ENCODE assay signal across 14 cellular contexts in the genomic region with DNA sequence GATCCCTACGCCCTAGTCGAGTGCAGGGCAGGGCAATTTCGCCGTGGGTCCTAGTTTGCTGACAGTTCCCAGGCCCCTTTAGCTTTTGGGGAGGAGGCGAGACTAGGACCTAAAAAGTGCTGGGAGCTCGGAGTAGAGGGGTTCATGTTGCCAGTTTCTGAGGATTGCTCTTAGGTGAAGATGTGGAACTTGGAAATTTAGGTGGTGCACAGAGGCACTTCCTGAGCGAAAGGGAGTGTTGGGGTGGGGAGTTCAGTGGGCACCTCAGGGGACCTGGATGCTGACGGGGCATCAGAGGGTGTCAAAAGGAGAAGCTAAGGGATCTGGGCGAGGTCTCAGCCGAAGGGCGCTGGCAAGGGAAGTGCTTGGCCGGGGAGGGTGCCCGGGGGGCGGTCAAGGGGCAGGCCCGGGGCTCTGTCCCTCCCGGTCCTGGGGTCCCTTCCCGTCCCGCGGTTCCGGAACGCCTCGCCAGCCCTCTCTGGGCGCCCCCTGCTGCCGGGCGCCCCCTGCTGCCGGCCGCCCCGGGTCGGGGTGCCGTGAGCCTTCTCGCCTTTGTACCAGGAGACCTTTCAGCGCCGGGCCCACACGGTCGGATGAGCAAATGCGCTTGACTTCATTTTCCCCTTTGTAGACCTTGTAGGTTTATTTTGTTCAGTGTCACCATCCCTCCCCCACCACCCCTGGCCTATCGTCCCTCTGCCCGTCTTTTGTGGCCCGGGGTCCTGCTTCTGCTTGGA. TPM values are rescaled to one million over a fixed set of nuclear protein-coding genes. Genes with fewer than 3 reads are reported as not detected.
DNase-seq lines count a peak whose midpoint lies in the region; ATAC-seq and TF ChIP-seq lines count a peak whose summit lies in the region.
"Had no signal": no experiment of that assay in that cellular context is flagged by ENCODE, and none has a peak within 500 bp of the region (broad histone marks: within the 10 kb centered on the region; RNA-seq: fewer than 3 reads in every experiment).

No MANE protein-coding gene starts in this region.

- H3K36me3 ChIP-seq in ES-I3 (ENCODE audit: insufficient read depth, low read length) (no peaks in the 10 kb centered on the region), HUES48 (ENCODE audit: control insufficient read depth, insufficient read depth, low read length) (no peaks in the 10 kb centered on the region)

- H3K4me1 Mint-ChIP-seq in chondrocyte (ENCODE audit: low read depth) = peaks cover 7% of the 10 kb centered on the region
- peaks cover 55% of the 10 kb centered on the region for H3K4me1 Mint-ChIP-seq in neural crest cell

- H3K27me3 Mint-ChIP-seq in chondrocyte (ENCODE audit: low read depth) (peaks cover 94% of the 10 kb centered on the region), neural crest cell (ENCODE audit: low read depth) (peaks cover 98% of the 10 kb centered on the region)

- no peaks in the 10 kb centered on the region for H3K9me3 ChIP-seq in ES-I3 (ENCODE audit: control insufficient read depth, insufficient read depth, low read length)
- H3K9me3 ChIP-seq in HUES48 (ENCODE audit: control insufficient read depth, insufficient read depth, low read length) = no peaks in the 10 kb centered on the region

- TF ChIP-seq CTCF in chondrocyte (IDR thresholded peaks at IDR 0.05) = peak; percentile 26
- peak; percentile 44 for TF ChIP-seq CTCF in neural crest cell (conservative IDR thresholded peaks at IDR 0.05)

- peaks cover 100% of the 10 kb centered on the region for H3K27me3 ChIP-seq in HUES48 (ENCODE audit: control insufficient read depth, insufficient read depth, low read length)

- H3K4me3 Mint-ChIP-seq in chondrocyte (ENCODE audit: unreplicated experiment) (no peak overlapping the region), neural crest cell (peak overlapping the region; percentile 82)
- H3K4me3 Mint-ChIP-seq: naive thymus-derived CD8-positive, alpha-beta T cell had no signal

- no peak overlapping the region for H3K27ac ChIP-seq in HUES48 (ENCODE audit: low read depth, low read length)

- H3K27ac Mint-ChIP-seq in chondrocyte (ENCODE audit: unreplicated experiment) (no peak overlapping the region), neural crest cell (ENCODE audit: unreplicated experiment) (no peak overlapping the region)
- H3K27ac Mint-ChIP-seq: naive thymus-derived CD8-positive, alpha-beta T cell had no signal

- H3K36me3 Mint-ChIP-seq in chondrocyte (ENCODE audit: low read depth) (no peaks in the 10 kb centered on the region), neural crest cell (ENCODE audit: low read depth) (peaks cover 4% of the 10 kb centered on the region)

- H3K4me3 ChIP-seq in HUES48 (ENCODE audit: low read depth, low read length) = peak overlapping the region; percentile 38
- H3K4me3 ChIP-seq: smooth muscle cell had no signal

- H3K9ac ChIP-seq in ES-I3 (ENCODE audit: low read depth, low read length) (peak overlapping the region; percentile 34; the same call in 1 of the 2 replicates), HUES48 (ENCODE audit: low read depth, low read length) (no peak overlapping the region)

- no peaks in the 10 kb centered on the region for H3K9me3 Mint-ChIP-seq in chondrocyte (ENCODE audit: low read depth)
- no peaks in the 10 kb centered on the region for H3K9me3 Mint-ChIP-seq in neural crest cell

- no peak for ATAC-seq in HG02642 (IDR thresholded peaks at IDR 0.05; ENCODE audit: poor library complexity, unreplicated experiment)
- no peak for ATAC-seq in HG03342 (IDR thresholded peaks at IDR 0.05; ENCODE audit: unreplicated experiment)
- ATAC-seq: naive thymus-derived CD8-positive, alpha-beta T cell had no signal

- no peak for DNase-seq in chondrocyte (ENCODE audit: low spot score)
- DNase-seq in neural crest cell (ENCODE audit: low read depth, low spot score) = peak; percentile 42
- DNase-seq in activated gamma-delta T cell treated with Interleukin-2 at 50 U/mL for 16 hours = no peak
- no peak for DNase-seq in AML-193 (lab: John Stamatoyannopoulos, UW)
- DNase-seq: Calu3; naive thymus-derived CD8-positive, alpha-beta T cell; NCI-H1436 treated with DMSO at 0.1 percent for 48 hours had no signal

- H3K4me1 ChIP-seq in ES-I3 (ENCODE audit: insufficient read depth, low read length) = peaks cover 18% of the 10 kb centered on the region
- H3K4me1 ChIP-seq in HUES48 (ENCODE audit: control insufficient read depth, insufficient read depth, low read length) = peaks cover 42% of the 10 kb centered on the region

RNA-seq across cellular contexts. Expression of a gene that starts 3.0 kb away (rescaled TPM):
- total RNA-seq in chondrocyte (not detected in 3 replicates), neural crest cell (28.4 and 28.5 TPM in 2 replicates)
- total RNA-seq: Calu3; HT-29; naive thymus-derived CD8-positive, alpha-beta T cell; T-helper 2 cell treated with Interferon-gamma antibody and Interleukin-4, amounts not matched to agents 100 ng/mL and 5 ng/mL, for 36 hours had no signal

Comparison
In these comparisons a context has a peak if more than half of its experiments do, and no peak if none do; other contexts are left out.
1. RNA of a gene that starts 3.0 kb away (total RNA-seq): 28.4 to 28.5 TPM in neural crest cell; not detected in chondrocyte; every median in the first group is over 10 times any median in the second.